1 cellular context compared by ENCODE assay signal in genomic region chr1:16195518-16195905, GRCh38.
A peak's percentile ranks its signal among the peaks of the same experiment; 100 is the strongest.
TF ChIP-seq lines count a peak whose summit lies in the region.

No MANE protein-coding gene starts in this region.

TF ChIP-seq in K562, 482 proteins besides CTCF, POLR2A, EP300 and RAD21:
- 0 out of 2 replicates have a peak, but pooled peaks have one; percentile 7 for TF ChIP-seq MTA3 (IDR thresholded peaks at IDR 0.05; ENCODE audit: borderline replicate concordance)
- TF ChIP-seq MAZ (CRISPR knock-in tag; conservative IDR thresholded peaks at IDR 0.05 in 1 of 2, IDR thresholded peaks at IDR 0.05 in 1 of 2): peak in 1 of 2 experiments; percentile 17; a peak in 1 of 4 replicates
- 0 out of 2 replicates have a peak, but pooled peaks have one; percentile 26 for TF ChIP-seq SP1 (CRISPR knock-in tag; IDR thresholded peaks at IDR 0.05)
- no peak for TF ChIP-seq SIN3B (IDR thresholded peaks at IDR 0.05; ENCODE audit: low read depth)
- no peak for TF ChIP-seq ZNF133 (CRISPR knock-in tag; IDR thresholded peaks at IDR 0.05)
- peak; percentile 61; the same call in 1 of the 2 replicates for TF ChIP-seq ZBTB33 (CRISPR knock-in tag; IDR thresholded peaks at IDR 0.05)
- TF ChIP-seq NFXL1 (CRISPR knock-in tag; IDR thresholded peaks at IDR 0.05): no peak
- TF ChIP-seq ETV1 (tag; conservative IDR thresholded peaks at IDR 0.05; ENCODE audit: low read depth): no peak
- no peak for TF ChIP-seq ATF7 (IDR thresholded peaks at IDR 0.05)
